29 cellular contexts compared by ENCODE assay signal in genomic region chr4:189146994-189147929, GRCh38.
"Had no signal": no experiment of that assay in that cellular context is flagged by ENCODE, and none has a peak within 500 bp of the region (broad histone marks: within the 10 kb centered on the region; RNA-seq: fewer than 3 reads in every experiment).

No MANE protein-coding gene starts in this region.

- H2AFZ ChIP-seq: neural progenitor cell had no signal

- H3K4me3 Mint-ChIP-seq: immature natural killer cell; memory B cell; mesothelial cell of epicardium; naive thymus-derived CD4-positive, alpha-beta T cell; nephron; neural progenitor cell; stimulated activated memory B cell treated with anti-CD40 and anti-IgM and Interleukin-4, amounts not matched to agents 10 μg/mL and 1 μg/mL and 100 μg/mL, for 72 hours; type B pancreatic cell had no signal

- H3K27ac Mint-ChIP-seq: immature natural killer cell; memory B cell; mesothelial cell of epicardium; naive thymus-derived CD4-positive, alpha-beta T cell; nephron; neural progenitor cell; stimulated activated memory B cell treated with anti-CD40 and anti-IgM and Interleukin-4, amounts not matched to agents 10 μg/mL and 1 μg/mL and 100 μg/mL, for 72 hours; type B pancreatic cell had no signal

- ATAC-seq: left colon; left ventricle myocardium superior; mucosa of descending colon; naive thymus-derived CD4-positive, alpha-beta T cell; stimulated activated memory B cell treated with anti-CD40 and anti-IgM and Interleukin-4, amounts not matched to agents 10 μg/mL and 1 μg/mL and 100 μg/mL, for 72 hours; stimulated activated naive CD8-positive, alpha-beta T cell treated with anti-CD3 and anti-CD28 coated beads, Interleukin-15, Interleukin-2, amounts not matched to agents 100 U/mL and 50 U/mL, for 24 hours had no signal

- H3K4me1 ChIP-seq: esophagus muscularis mucosa, neural progenitor cell, prostate gland, right atrium auricular region, spleen, testis, tibial artery had no signal

- H3K9me3 ChIP-seq: prostate gland, testis had no signal

- H3K27ac ChIP-seq: coronary artery, esophagus muscularis mucosa, neural progenitor cell, prostate gland, right atrium auricular region, skin epidermis, spleen, testis, tibial artery had no signal

- H3K27me3 ChIP-seq: esophagus muscularis mucosa, neural progenitor cell, right atrium auricular region, spleen, testis, tibial artery had no signal

- H3K36me3 ChIP-seq: esophagus muscularis mucosa, neural progenitor cell, prostate gland, right atrium auricular region, spleen, tibial artery had no signal

- H3K36me3 Mint-ChIP-seq: memory B cell; mesothelial cell of epicardium; neural progenitor cell; stimulated activated memory B cell treated with anti-CD40 and anti-IgM and Interleukin-4, amounts not matched to agents 10 μg/mL and 1 μg/mL and 100 μg/mL, for 72 hours; type B pancreatic cell had no signal

- DNase-seq: dermis blood vessel endothelial cell; effector memory CD4-positive, alpha-beta T cell; foreskin melanocyte; hypothalamus; immature natural killer cell; islet precursor cell; kidney glomerular epithelial cell; left ventricle myocardium superior; naive thymus-derived CD4-positive, alpha-beta T cell; spleen; stimulated activated CD4-positive, alpha-beta T cell treated with anti-CD3 and anti-CD28 coated beads, Interleukin-4, amount 100 ng/mL, for 4 hours; stimulated activated naive CD8-positive, alpha-beta T cell treated with anti-CD3 and anti-CD28 coated beads, Interleukin-15, Interleukin-2, amounts not matched to agents 100 U/mL and 50 U/mL, for 24 hours; substantia nigra; testis; tibial artery had no signal

- H3K4me3 ChIP-seq: coronary artery, esophagus muscularis mucosa, lung, mucosa of descending colon, neural progenitor cell, prostate gland, right atrium auricular region, skin epidermis, spleen, testis, tibial artery had no signal

- H3K27me3 Mint-ChIP-seq: memory B cell; naive thymus-derived CD4-positive, alpha-beta T cell; stimulated activated memory B cell treated with anti-CD40 and anti-IgM and Interleukin-4, amounts not matched to agents 10 μg/mL and 1 μg/mL and 100 μg/mL, for 72 hours; type B pancreatic cell had no signal

- H3K4me2 ChIP-seq: neural progenitor cell had no signal

- H3K4me1 Mint-ChIP-seq: immature natural killer cell; memory B cell; mesothelial cell of epicardium; nephron; neural progenitor cell; stimulated activated memory B cell treated with anti-CD40 and anti-IgM and Interleukin-4, amounts not matched to agents 10 μg/mL and 1 μg/mL and 100 μg/mL, for 72 hours had no signal
